21 cellular contexts compared by ENCODE assay signal in the genomic region with DNA sequence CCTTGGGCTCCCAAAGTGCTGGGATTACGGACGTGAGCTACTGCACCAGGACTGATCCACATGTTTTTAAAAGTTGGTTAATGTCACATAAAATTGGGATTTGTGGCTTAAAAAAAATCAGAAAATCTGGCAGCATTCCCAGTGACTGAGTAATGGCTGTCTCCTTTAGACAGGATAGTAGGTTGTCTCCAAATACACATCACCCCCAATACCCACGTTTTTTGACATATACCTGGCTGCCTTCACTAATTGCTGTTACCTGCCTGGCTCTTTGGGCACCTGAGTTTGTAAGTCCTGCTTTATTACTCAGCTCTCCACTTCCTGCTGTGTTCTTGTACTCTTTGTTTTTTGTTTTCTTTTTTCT.
A peak's percentile ranks its signal among the peaks of the same experiment; 100 is the strongest.
DNase-seq lines count a peak whose midpoint lies in the region; ATAC-seq and TF ChIP-seq lines count a peak whose summit lies in the region.
"Had no signal": no experiment of that assay in that cellular context is flagged by ENCODE, and none has a peak within 500 bp of the region (broad histone marks: within the 10 kb centered on the region; RNA-seq: fewer than 3 reads in every experiment).

No MANE protein-coding gene starts in this region.

- H3K27ac ChIP-seq in PC-3 (ENCODE audit: low read length) (peak overlapping the region; percentile 49), endodermal cell (ENCODE audit: low read depth, low read length) (no peak overlapping the region), neural progenitor cell (no peak overlapping the region)
- H3K27ac ChIP-seq: coronary artery, right lobe of liver had no signal

- no peaks in the 10 kb centered on the region for H3K79me2 ChIP-seq in PC-3 (ENCODE audit: low read length)
- H3K79me2 ChIP-seq in neural progenitor cell (ENCODE audit: low read depth), result no peaks in the 10 kb centered on the region

- H3K4me3 Mint-ChIP-seq in endodermal cell (no peak overlapping the region), neural progenitor cell (no peak overlapping the region), CD14-positive monocyte (no peak overlapping the region)
- no peak overlapping the region for H3K4me3 Mint-ChIP-seq in activated naive CD4-positive, alpha-beta T cell treated with anti-CD3 and anti-CD28 coated beads for 36 hours
- H3K4me3 Mint-ChIP-seq: activated CD4-positive, alpha-beta memory T cell treated with anti-CD3 and anti-CD28 coated beads, Interleukin-2, amount 10 ng/mL, durations not matched to agents 7 days and 5 days; activated T-helper 1 cell treated with anti-CD3 and anti-CD28 coated beads, Interleukin-12 subunit alpha, Interleukin-12 subunit beta, Interleukin-2, Interleukin-4 antibody, amounts not matched to agents 30 ng/mL and 10 ng/mL and 1 ng/mL, durations not matched to agents 14 hours and 24 hours and 36 hours had no signal

- H2AFZ ChIP-seq in PC-3 (ENCODE audit: low read length), result no peak overlapping the region
- no peak overlapping the region for H2AFZ ChIP-seq in neural progenitor cell (replicated peaks)

- no TSS peak for BruUV-seq in PC-3 (replicated peaks; lab: Mats Ljungman, UMichigan)

- H3K9me3 Mint-ChIP-seq in endodermal cell (no peaks in the 10 kb centered on the region), neural progenitor cell (no peaks in the 10 kb centered on the region), CD14-positive monocyte (no peaks in the 10 kb centered on the region)
- H3K9me3 Mint-ChIP-seq in activated naive CD4-positive, alpha-beta T cell treated with anti-CD3 and anti-CD28 coated beads for 36 hours, result no peaks in the 10 kb centered on the region
- H3K9me3 Mint-ChIP-seq: activated CD4-positive, alpha-beta memory T cell treated with anti-CD3 and anti-CD28 coated beads, Interleukin-2, amount 10 ng/mL, durations not matched to agents 7 days and 5 days; activated T-helper 1 cell treated with anti-CD3 and anti-CD28 coated beads, Interleukin-12 subunit alpha, Interleukin-12 subunit beta, Interleukin-2, Interleukin-4 antibody, amounts not matched to agents 30 ng/mL and 10 ng/mL and 1 ng/mL, durations not matched to agents 14 hours and 24 hours and 36 hours; IgD-negative memory B cell had no signal

- H3K4me2 ChIP-seq in PC-3 (ENCODE audit: low read length) (peak overlapping the region; percentile 36), neural progenitor cell (no peak overlapping the region)

- no peaks in the 10 kb centered on the region for H3K9me3 ChIP-seq in PC-3 (ENCODE audit: low read length)
- H3K9me3 ChIP-seq in endodermal cell (ENCODE audit: control insufficient read depth, low read length), result no peaks in the 10 kb centered on the region
- H3K9me3 ChIP-seq in neural progenitor cell (ENCODE audit: low read depth), result no peaks in the 10 kb centered on the region
- H3K9me3 ChIP-seq: BE2C, right lobe of liver had no signal

- H3K27me3 ChIP-seq in PC-3 (ENCODE audit: low read length), result no peaks in the 10 kb centered on the region
- no peaks in the 10 kb centered on the region for H3K27me3 ChIP-seq in endodermal cell (ENCODE audit: control insufficient read depth, insufficient read depth, low read length, poor library complexity, severe bottlenecking)
- no peaks in the 10 kb centered on the region for H3K27me3 ChIP-seq in neural progenitor cell
- H3K27me3 ChIP-seq: BE2C, right lobe of liver had no signal

- intact Hi-C loops in PC-3 (cut with micrococcal nuclease) (no loop called here), CD14-positive monocyte (cut with micrococcal nuclease) (no loop called here)
- intact Hi-C loops in activated naive CD4-positive, alpha-beta T cell treated with anti-CD3 and anti-CD28 coated beads for 36 hours (cut with micrococcal nuclease), result no loop called here

- H3K9ac ChIP-seq in PC-3 (ENCODE audit: low read length) (no peak overlapping the region), endodermal cell (ENCODE audit: extremely low read depth, low read length, poor library complexity, severe bottlenecking) (no peak overlapping the region), neural progenitor cell (no peak overlapping the region)

- H3K27me3 Mint-ChIP-seq in endodermal cell (ENCODE audit: insufficient read depth), result no peaks in the 10 kb centered on the region
- no peaks in the 10 kb centered on the region for H3K27me3 Mint-ChIP-seq in neural progenitor cell (ENCODE audit: insufficient read depth, low read depth)
- no peaks in the 10 kb centered on the region for H3K27me3 Mint-ChIP-seq in activated naive CD4-positive, alpha-beta T cell treated with anti-CD3 and anti-CD28 coated beads for 36 hours (ENCODE audit: low read depth)
- no peaks in the 10 kb centered on the region for H3K27me3 Mint-ChIP-seq in CD14-positive monocyte (ENCODE audit: low read depth in 3 of 3)
- H3K27me3 Mint-ChIP-seq: activated CD4-positive, alpha-beta memory T cell treated with anti-CD3 and anti-CD28 coated beads, Interleukin-2, amount 10 ng/mL, durations not matched to agents 7 days and 5 days; IgD-negative memory B cell had no signal

- H3K27ac Mint-ChIP-seq in endodermal cell, result no peak overlapping the region
- peak overlapping the region; percentile 31 for H3K27ac Mint-ChIP-seq in neural progenitor cell
- H3K27ac Mint-ChIP-seq in activated naive CD4-positive, alpha-beta T cell treated with anti-CD3 and anti-CD28 coated beads for 36 hours, result no peak overlapping the region
- H3K27ac Mint-ChIP-seq in CD14-positive monocyte, result no peak overlapping the region
- H3K27ac Mint-ChIP-seq: activated CD4-positive, alpha-beta memory T cell treated with anti-CD3 and anti-CD28 coated beads, Interleukin-2, amount 10 ng/mL, durations not matched to agents 7 days and 5 days; activated T-helper 1 cell treated with anti-CD3 and anti-CD28 coated beads, Interleukin-12 subunit alpha, Interleukin-12 subunit beta, Interleukin-2, Interleukin-4 antibody, amounts not matched to agents 30 ng/mL and 10 ng/mL and 1 ng/mL, durations not matched to agents 14 hours and 24 hours and 36 hours; IgD-negative memory B cell had no signal

- H3K36me3 Mint-ChIP-seq in endodermal cell (ENCODE audit: low read depth) (no peaks in the 10 kb centered on the region), neural progenitor cell (no peaks in the 10 kb centered on the region), CD14-positive monocyte (peaks cover 14 to 34% of the 10 kb centered on the region in 2 donors)
- H3K36me3 Mint-ChIP-seq in activated naive CD4-positive, alpha-beta T cell treated with anti-CD3 and anti-CD28 coated beads for 36 hours (ENCODE audit: low read depth), result peaks cover 2% of the 10 kb centered on the region
- H3K36me3 Mint-ChIP-seq: IgD-negative memory B cell had no signal

- H3K36me3 ChIP-seq in PC-3 (ENCODE audit: low read depth, low read length), result no peaks in the 10 kb centered on the region
- H3K36me3 ChIP-seq in endodermal cell (ENCODE audit: control insufficient read depth, insufficient read depth, low read length), result peaks cover 4% of the 10 kb centered on the region
- no peaks in the 10 kb centered on the region for H3K36me3 ChIP-seq in neural progenitor cell
- H3K36me3 ChIP-seq: BE2C, right lobe of liver had no signal

- CTCF ChIA-PET in PC-3 (lab: Charles Lee), result no interaction called here
- CTCF ChIA-PET in activated naive CD4-positive, alpha-beta T cell treated with anti-CD3 and anti-CD28 coated beads for 36 hours (lab: Charles Lee), result interaction anchor here (0.8 kb wide), 1 partner anchor 16 kb away, joined by 3 read pairs; no protein-coding TSS in a partner anchor

- POLR2A ChIA-PET in PC-3 (lab: Charles Lee; ENCODE audit: unreplicated experiment), result no interaction called here

- no peaks in the 10 kb centered on the region for H4K20me1 ChIP-seq in PC-3 (ENCODE audit: low read length)
- H4K20me1 ChIP-seq in neural progenitor cell (ENCODE audit: low read depth), result peaks cover 3% of the 10 kb centered on the region

- WGBS in endodermal cell (ENCODE audit: insufficient coverage in 1 of 2, insufficient read length in 1 of 2), 2 experiments, result 75 to 90% methylated on average over 3 of the region's 3 CpGs

- H3K4me1 Mint-ChIP-seq in endodermal cell (peaks cover 10% of the 10 kb centered on the region), neural progenitor cell (peaks cover 7% of the 10 kb centered on the region), CD14-positive monocyte (no peaks in the 10 kb centered on the region)
- peaks cover 9% of the 10 kb centered on the region for H3K4me1 Mint-ChIP-seq in activated naive CD4-positive, alpha-beta T cell treated with anti-CD3 and anti-CD28 coated beads for 36 hours (ENCODE audit: low read depth)
- H3K4me1 Mint-ChIP-seq: activated CD4-positive, alpha-beta memory T cell treated with anti-CD3 and anti-CD28 coated beads, Interleukin-2, amount 10 ng/mL, durations not matched to agents 7 days and 5 days had no signal

- H3K4me1 ChIP-seq in PC-3 (ENCODE audit: insufficient read depth, low read length), result peaks cover 18% of the 10 kb centered on the region
- H3K4me1 ChIP-seq in endodermal cell (ENCODE audit: control insufficient read depth, insufficient read depth, low read length), result no peaks in the 10 kb centered on the region
- no peaks in the 10 kb centered on the region for H3K4me1 ChIP-seq in neural progenitor cell
- H3K4me1 ChIP-seq: BE2C, right lobe of liver had no signal

- H3K4me3 ChIP-seq in PC-3 (ENCODE audit: low read length) (no peak overlapping the region), endodermal cell (ENCODE audit: low read length) (no peak overlapping the region), neural progenitor cell (no peak overlapping the region)
- H3K4me3 ChIP-seq: coronary artery, right lobe of liver had no signal

- H3F3A ChIP-seq in PC-3 (ENCODE audit: low read length, unreplicated experiment), result no peaks in the 10 kb centered on the region
- H3F3A ChIP-seq in neural progenitor cell (ENCODE audit: low read depth), result no peaks in the 10 kb centered on the region

- no peaks in the 10 kb centered on the region for H3K9me2 ChIP-seq in PC-3 (replicated peaks; ENCODE audit: low read length)

- DNase-seq in EH (ENCODE audit: low read depth) (peak; percentile 71), PC-3 (peak; percentile 55), endodermal cell (peak; percentile 22), neural progenitor cell (ENCODE audit: low spot score) (no peak), NCI-H748 (lab: John Stamatoyannopoulos, UW; ENCODE audit: unreplicated experiment) (no peak), CD14-positive monocyte (ENCODE audit: low spot score) (no peak), SHP77 treated with DMSO at 0.1 percent for 48 hours (lab: John Stamatoyannopoulos, UW) (no peak)
- no peak for DNase-seq in activated naive CD4-positive, alpha-beta T cell treated with anti-CD3 and anti-CD28 coated beads for 36 hours
- DNase-seq: activated CD4-positive, alpha-beta memory T cell treated with anti-CD3 and anti-CD28 coated beads, Interleukin-2, amount 10 ng/mL, durations not matched to agents 7 days and 5 days; amniotic stem cell; BE2C; DMS153; NCI-H1092; NCI-H748 treated with DMSO at 0.1 percent for 48 hours; nucleus accumbens; right lobe of liver; stimulated activated CD4-positive, alpha-beta T cell treated with anti-CD3 and anti-CD28 coated beads, Interleukin-4, amount 100 ng/mL, for 1 hour; SW 1271 had no signal

- no peak for TF ChIP-seq CTCF in PC-3 (conservative IDR thresholded peaks at IDR 0.05; ENCODE audit: low read depth, low read length)
- TF ChIP-seq CTCF in endodermal cell (conservative IDR thresholded peaks at IDR 0.05), result no peak
- no peak for TF ChIP-seq CTCF in neural progenitor cell (IDR thresholded peaks at IDR 0.05)
- no peak for TF ChIP-seq CTCF in CD14-positive monocyte (IDR thresholded peaks at IDR 0.05)

- ATAC-seq in PC-3, result peak; percentile 43
- ATAC-seq: right lobe of liver had no signal

Comparison
In these comparisons a context has a peak if more than half of its experiments do, and no peak if none do; other contexts are left out.
1. DNase-seq: peak in EH (single experiment), PC-3 (single experiment) and endodermal cell (single experiment); none in neural progenitor cell (single experiment), activated naive CD4-positive, alpha-beta T cell treated with anti-CD3 and anti-CD28 coated beads for 36 hours (single experiment), NCI-H748 (single experiment), CD14-positive monocyte (single experiment) and SHP77 treated with DMSO at 0.1 percent for 48 hours (single experiment).